ENCODE assay signal across 15 cellular contexts in genomic region chr9:115106001-115106400, GRCh38. TPM values are rescaled to one million over a fixed set of nuclear protein-coding genes. Genes with fewer than 3 reads are reported as not detected.
DNase-seq lines count a peak whose midpoint lies in the region; ATAC-seq and TF ChIP-seq lines count a peak whose summit lies in the region.
"Had no signal": no experiment of that assay in that cellular context is flagged by ENCODE, and none has a peak within 500 bp of the region (broad histone marks: within the 10 kb centered on the region; RNA-seq: fewer than 3 reads in every experiment).

No MANE protein-coding gene starts in this region.

- WGBS in SK-N-SH (ENCODE audit: low lambda C conversion rate) = 81% methylated on average over 1 of the region's 1 CpG
- 97 to 100% methylated on average over 1 of the region's 1 CpG for WGBS in testis, 2 donors

- CTCF ChIA-PET in SK-N-SH (lab: Yijun Ruan, JAX) = interaction anchor here (1.1 kb wide), 1 partner anchor 425 kb away, joined by 4 read pairs; no protein-coding TSS in a partner anchor

- TF ChIP-seq POLR2A in testis (IDR thresholded peaks at IDR 0.05) = no peak

- no peak for TF ChIP-seq EP300 in SK-N-SH (IDR thresholded peaks at IDR 0.05; ENCODE audit: borderline replicate concordance in 1 of 2, low read depth in 1 of 2, low read length in 1 of 2)

- POLR2A ChIA-PET in SK-N-SH (lab: Yijun Ruan, JAX) = no interaction called here

- TF ChIP-seq CTCF in SK-N-SH (IDR thresholded peaks at IDR 0.05) (no peak), colonic mucosa (IDR thresholded peaks at IDR 0.05) (no peak), lower lobe of right lung (IDR thresholded peaks at IDR 0.05) (no peak), testis (IDR thresholded peaks at IDR 0.05) (no peak)

- H3K27me3 ChIP-seq in SK-N-SH (ENCODE audit: insufficient read depth) (no peaks in the 10 kb centered on the region), colonic mucosa (no peaks in the 10 kb centered on the region), lower lobe of right lung (ENCODE audit: low read depth) (no peaks in the 10 kb centered on the region), testis (no peaks in the 10 kb centered on the region)

- H3F3A ChIP-seq in SK-N-SH (replicated peaks; ENCODE audit: insufficient read depth) = peaks cover 83% of the 10 kb centered on the region

- H3K4me3 ChIP-seq in SK-N-SH (ENCODE audit: low read depth in 2 of 2, low read length in 1 of 2) (no peak overlapping the region), colonic mucosa (no peak overlapping the region), lower lobe of right lung (no peak overlapping the region), testis (no peak overlapping the region)
- H3K4me3 ChIP-seq: skin epidermis had no signal

- H3K4me2 ChIP-seq in SK-N-SH = peak overlapping the region; percentile 54; the same call in 1 of the 2 replicates

- ATAC-seq in SK-N-SH treated with all-trans-retinoic acid at 6 μM for 48 hours = no peak; the same call in 2 of the 3 replicates
- ATAC-seq in lower lobe of right lung = peak; percentile 86 to 89
- no peak for ATAC-seq in HG03469 (IDR thresholded peaks at IDR 0.05; ENCODE audit: unreplicated experiment)
- ATAC-seq in GM19351 (IDR thresholded peaks at IDR 0.05; ENCODE audit: unreplicated experiment) = no peak
- ATAC-seq: left colon had no signal

- no peak overlapping the region; the same call in 1 of the 2 replicates for H3K9ac ChIP-seq in SK-N-SH
- no peak overlapping the region for H3K9ac ChIP-seq in colonic mucosa (ENCODE audit: low read depth in 2 of 2, low read length in 2 of 2)

- peaks cover 12% of the 10 kb centered on the region; the same call in 1 of the 2 replicates for H4K20me1 ChIP-seq in SK-N-SH (ENCODE audit: insufficient read depth)

- H3K27ac ChIP-seq in SK-N-SH (ENCODE audit: low read depth in 2 of 2, low read length in 1 of 2) (peak overlapping the region; percentile 89 to 90), colonic mucosa (peak overlapping the region; percentile 22), lower lobe of right lung (peak overlapping the region; percentile 54), testis (no peak overlapping the region)

- H3K79me2 ChIP-seq in SK-N-SH (ENCODE audit: insufficient read depth) = peaks cover 94% of the 10 kb centered on the region

- DNase-seq in SK-N-SH (no peak), colonic mucosa (no peak), lower lobe of right lung (no peak), activated gamma-delta T cell (lab: John Stamatoyannopoulos, UW) (no peak), testis (no peak)
- DNase-seq: activated CD4-positive, alpha-beta T cell treated with anti-CD3 and anti-CD28 coated beads, Interleukin-2, amount 10 ng/mL, durations not matched to agents 7 days and 5 days; CD8-positive, alpha-beta memory T cell; effector CD4-positive, alpha-beta T cell; head of caudate nucleus; left colon; T-helper 2 cell had no signal

- no peaks in the 10 kb centered on the region for H3K9me2 ChIP-seq in SK-N-SH

- no peak overlapping the region for H2AFZ ChIP-seq in SK-N-SH (ENCODE audit: low read depth)

- intact Hi-C loops in colonic mucosa (cut with DNase I) (no loop called here), lower lobe of right lung (cut with DNase I) (no loop called here), testis (cut with DNase I; ENCODE audit: low total_unique reads) (no loop called here)

- no peaks in the 10 kb centered on the region for H3K9me3 ChIP-seq in SK-N-SH
- no peaks in the 10 kb centered on the region for H3K9me3 ChIP-seq in colonic mucosa
- H3K9me3 ChIP-seq in lower lobe of right lung = no peaks in the 10 kb centered on the region
- no peaks in the 10 kb centered on the region for H3K9me3 ChIP-seq in testis

- peaks cover 4 to 41% of the 10 kb centered on the region in 2 experiments for H3K36me3 ChIP-seq in SK-N-SH (replicated peaks in 1 of 2; ENCODE audit: control insufficient read depth in 1 of 2, insufficient read depth in 2 of 2, low read length in 1 of 2)
- H3K36me3 ChIP-seq in colonic mucosa = no peaks in the 10 kb centered on the region
- no peaks in the 10 kb centered on the region for H3K36me3 ChIP-seq in lower lobe of right lung
- no peaks in the 10 kb centered on the region for H3K36me3 ChIP-seq in testis (ENCODE audit: low read depth, missing control alignments)

- no peak for TF ChIP-seq RAD21 in SK-N-SH (IDR thresholded peaks at IDR 0.05; ENCODE audit: low read length)

- H3K4me1 ChIP-seq in SK-N-SH (ENCODE audit: control insufficient read depth in 1 of 2, insufficient read depth in 2 of 2, low read depth in 1 of 2, low read length in 1 of 2) (peaks cover 0 to 43% of the 10 kb centered on the region in 2 experiments; a peak in 3 of 4 replicates), colonic mucosa (no peaks in the 10 kb centered on the region), lower lobe of right lung (peaks cover 36% of the 10 kb centered on the region), testis (no peaks in the 10 kb centered on the region)

TF ChIP-seq in SK-N-SH, 30 proteins besides CTCF, POLR2A, EP300 and RAD21:
- TF ChIP-seq FOXJ3 (CRISPR knock-in tag; IDR thresholded peaks at IDR 0.05) = no peak
- TF ChIP-seq TEAD4 (IDR thresholded peaks at IDR 0.05; ENCODE audit: borderline replicate concordance, insufficient read depth) = no peak
- no peak for TF ChIP-seq CHD2 (IDR thresholded peaks at IDR 0.05; ENCODE audit: low read length, partially characterized antibody)
- TF ChIP-seq GABPA (IDR thresholded peaks at IDR 0.05; ENCODE audit: low read depth) = no peak
- no peak for TF ChIP-seq ELF1 (IDR thresholded peaks at IDR 0.05)
- TF ChIP-seq SIN3A (IDR thresholded peaks at IDR 0.05; ENCODE audit: borderline replicate concordance, low read depth, low read length) = no peak

TF ChIP-seq in SK-N-SH treated with all-trans-retinoic acid at 6 μM for 48 hours, 23 proteins besides CTCF, POLR2A, EP300 and RAD21:
- TF ChIP-seq TOX (CRISPR knock-in tag; IDR thresholded peaks at IDR 0.05; ENCODE audit: borderline replicate concordance) (no peak), ZFP3 (CRISPR knock-in tag; IDR thresholded peaks at IDR 0.05) (no peak), PATZ1 (CRISPR knock-in tag; IDR thresholded peaks at IDR 0.05; ENCODE audit: borderline replicate concordance) (no peak)
TF ChIP-seq in SK-N-SH treated with all-trans-retinoic acid at 6 μM for 48 hours: peak in this region for 0.

RNA-seq across cellular contexts. Expression of gene TNC, which starts 12.0 kb away (rescaled TPM):
- polyA plus RNA-seq in SK-N-SH (2012; rRNA removed) = 572 and 805 TPM in 2 replicates
- polyA plus RNA-seq in SK-N-SH (2012; cell fraction: cytosol; rRNA removed) = 444 and 596 TPM in 2 replicates
- polyA plus RNA-seq in SK-N-SH (2012; cell fraction: nucleus; rRNA removed) = 772 and 1,095 TPM in 2 replicates
- total RNA-seq in colonic mucosa = 10 to 100 TPM in 1 of 2 donors, 1 to 10 TPM in 1; 5.0 to 65.6 TPM
- 18.5 TPM for total RNA-seq in lower lobe of right lung
- 1 to 10 TPM; 3.3 to 3.5 TPM for total RNA-seq in testis
- polyA plus RNA-seq in testis (ENCODE audit: insufficient read depth, low read depth, low replicate concordance) = 44.0 TPM
- polyA plus RNA-seq: CD8-positive, alpha-beta memory T cell had no signal

Comparison
In these comparisons a context has a peak if more than half of its experiments do, and no peak if none do; other contexts are left out.
1. H3K27ac ChIP-seq: peak in SK-N-SH (2 of 2), colonic mucosa (single experiment) and lower lobe of right lung (single experiment); none in testis (0 of 2).
2. ATAC-seq: peak in lower lobe of right lung (2 of 2); none in SK-N-SH treated with all-trans-retinoic acid at 6 μM for 48 hours (single experiment), HG03469 (single experiment) and GM19351 (single experiment).